16 cellular contexts compared by ENCODE assay signal in the genomic region with DNA sequence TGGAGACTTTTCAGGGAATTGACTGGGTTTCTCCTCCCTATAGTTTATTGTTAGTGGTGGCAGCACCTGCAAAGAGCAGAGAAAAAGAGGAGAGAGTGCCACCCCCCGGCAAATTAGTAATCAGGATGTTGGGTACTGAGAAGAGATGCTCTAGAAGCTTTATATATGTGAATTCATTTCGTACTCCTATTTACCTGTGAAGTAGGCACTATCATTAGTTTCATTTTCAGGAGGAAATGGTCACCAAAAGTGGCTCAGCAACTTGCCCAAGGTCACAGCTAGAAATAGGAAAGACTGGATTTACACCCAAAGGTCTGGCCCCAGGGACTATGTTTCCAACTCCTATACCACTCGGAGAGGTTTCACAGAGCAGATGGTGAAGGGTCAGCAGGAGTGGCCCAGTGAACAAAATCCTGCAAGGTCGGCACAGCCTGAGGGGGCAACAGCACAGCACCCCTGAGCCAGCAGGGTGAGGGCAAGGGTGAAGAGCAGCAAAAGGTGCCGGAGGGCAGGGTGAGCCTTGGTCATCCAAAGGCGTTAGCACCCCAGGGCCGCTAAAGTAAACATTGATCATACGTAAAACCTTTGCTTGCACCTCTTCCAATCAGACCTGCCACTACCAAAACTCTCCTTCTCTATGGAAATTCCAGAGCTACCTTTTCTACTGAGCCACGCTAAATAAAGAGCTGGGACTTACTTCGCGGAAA. TPM values are rescaled to one million over a fixed set of nuclear protein-coding genes. Genes with fewer than 3 reads are reported as not detected.
DNase-seq lines count a peak whose midpoint lies in the region; ATAC-seq and TF ChIP-seq lines count a peak whose summit lies in the region.
"Had no signal": no experiment of that assay in that cellular context is flagged by ENCODE, and none has a peak within 500 bp of the region (broad histone marks: within the 10 kb centered on the region; RNA-seq: fewer than 3 reads in every experiment).

No MANE protein-coding gene starts in this region.

- TF ChIP-seq RAD21 in IMR-90 (IDR thresholded peaks at IDR 0.05; ENCODE audit: low read length) (no peak), neural cell (conservative IDR thresholded peaks at IDR 0.05) (no peak)

- no peak overlapping the region for H3K4ac ChIP-seq in IMR-90 (ENCODE audit: low read depth, low read length)

- H4K8ac ChIP-seq in IMR-90 (ENCODE audit: low read depth in 2 of 2, low read length in 2 of 2) = no peak overlapping the region

- no peak overlapping the region for H3K56ac ChIP-seq in IMR-90 (ENCODE audit: extremely low read depth, insufficient read depth, low read length)

- H3K9me3 ChIP-seq in IMR-90 (ENCODE audit: control insufficient read depth, insufficient read depth, low read length) = no peaks in the 10 kb centered on the region
- no peaks in the 10 kb centered on the region for H3K9me3 ChIP-seq in neural cell (ENCODE audit: low read length)
- H3K9me3 ChIP-seq: right atrium auricular region, tibial nerve had no signal

- no peaks in the 10 kb centered on the region for H3F3A ChIP-seq in neural cell (ENCODE audit: insufficient read depth, low read length, poor library complexity, severe bottlenecking)

- no TSS peak for BruUV-seq in IMR-90 (replicated peaks; lab: Mats Ljungman, UMichigan)

- no peak overlapping the region for H2BK20ac ChIP-seq in IMR-90 (ENCODE audit: low read depth, low read length)

- H3K9ac ChIP-seq in IMR-90 (ENCODE audit: low read depth, low read length) (no peak overlapping the region), neural cell (ENCODE audit: low read length) (no peak overlapping the region)

- peaks cover 21 to 85% of the 10 kb centered on the region in 2 experiments; a peak in 3 of 4 replicates for H3K79me1 ChIP-seq in IMR-90 (ENCODE audit: low read depth in 1 of 2, low read length in 2 of 2)

- no peak overlapping the region for H2AFZ ChIP-seq in IMR-90 (replicated peaks; ENCODE audit: low read length, poor library complexity)
- no peak overlapping the region for H2AFZ ChIP-seq in neural cell (ENCODE audit: low read depth, low read length)

- H3K4me3 Mint-ChIP-seq in central memory CD8-positive, alpha-beta T cell = no peak overlapping the region
- H3K4me3 Mint-ChIP-seq: activated naive CD4-positive, alpha-beta T cell treated with anti-CD3 and anti-CD28 coated beads for 36 hours; B cell had no signal

- H4K20me1 ChIP-seq in IMR-90 (ENCODE audit: insufficient read depth, low read length) = peaks cover 90% of the 10 kb centered on the region
- no peaks in the 10 kb centered on the region for H4K20me1 ChIP-seq in neural cell (ENCODE audit: insufficient read depth)

- no peak overlapping the region for H2BK15ac ChIP-seq in IMR-90 (ENCODE audit: low read depth, low read length)

- H3K4me3 ChIP-seq in IMR-90 (ENCODE audit: insufficient read depth, low read depth, low read length) = no peak overlapping the region
- H3K4me3 ChIP-seq in neural cell (ENCODE audit: low read length) = no peak overlapping the region
- H3K4me3 ChIP-seq in H7 (ENCODE audit: insufficient read depth, low read depth, low read length) = no peak overlapping the region
- H3K4me3 ChIP-seq: right atrium auricular region, tibial nerve had no signal

- no peaks in the 10 kb centered on the region for H3K36me3 ChIP-seq in IMR-90 (ENCODE audit: control insufficient read depth, insufficient read depth, low read length)
- no peaks in the 10 kb centered on the region for H3K36me3 ChIP-seq in neural cell (ENCODE audit: insufficient read depth, low read length)
- H3K36me3 ChIP-seq in H7 (replicated peaks; ENCODE audit: control insufficient read depth, insufficient read depth, low read length) = no peaks in the 10 kb centered on the region
- H3K36me3 ChIP-seq: right atrium auricular region, tibial nerve had no signal

- TF ChIP-seq CTCF in IMR-90 (conservative IDR thresholded peaks at IDR 0.05; ENCODE audit: low read depth, low read length) (no peak), neural cell (IDR thresholded peaks at IDR 0.05; ENCODE audit: poor library complexity, severe bottlenecking) (no peak)

- H3K36me3 Mint-ChIP-seq in central memory CD8-positive, alpha-beta T cell (ENCODE audit: insufficient read depth) = peaks cover 1% of the 10 kb centered on the region

- H3K27me3 ChIP-seq in IMR-90 (ENCODE audit: control insufficient read depth, insufficient read depth, low read length) (no peaks in the 10 kb centered on the region), neural cell (ENCODE audit: insufficient read depth, low read depth, low read length) (no peaks in the 10 kb centered on the region), H7 (ENCODE audit: control insufficient read depth, insufficient read depth, low read length) (no peaks in the 10 kb centered on the region)
- H3K27me3 ChIP-seq: right atrium auricular region, tibial nerve had no signal

- TF ChIP-seq POLR2A in IMR-90 (IDR thresholded peaks at IDR 0.05; ENCODE audit: low read depth, low read length) = no peak

- no peak overlapping the region for H4K91ac ChIP-seq in IMR-90 (ENCODE audit: insufficient read depth, low read depth, low read length)

- no peaks in the 10 kb centered on the region for H3K27me3 Mint-ChIP-seq in central memory CD8-positive, alpha-beta T cell
- H3K27me3 Mint-ChIP-seq: B cell had no signal

- peak overlapping the region; percentile 45 for H3K27ac Mint-ChIP-seq in central memory CD8-positive, alpha-beta T cell (ENCODE audit: low read depth)
- H3K27ac Mint-ChIP-seq: activated naive CD4-positive, alpha-beta T cell treated with anti-CD3 and anti-CD28 coated beads for 36 hours; B cell had no signal

- H3K23ac ChIP-seq in IMR-90 (ENCODE audit: low read depth, low read length) = no peak overlapping the region

- in situ Hi-C loops in IMR-90 (cut with MboI; ENCODE audit: low sequenced_read_pairs) = no loop called here

- CTCF ChIA-PET in IMR-90 (lab: Yijun Ruan, JAX) = no interaction called here

- H3K9me1 ChIP-seq in IMR-90 (ENCODE audit: insufficient read depth, low read length) = peaks cover 28% of the 10 kb centered on the region

- H2AK9ac ChIP-seq in IMR-90 (replicated peaks; ENCODE audit: low read depth, low read length, poor library complexity) = no peak overlapping the region

- intact Hi-C loops in IMR-90 (cut with micrococcal nuclease) = no loop called here

- H3K27ac ChIP-seq in IMR-90 (ENCODE audit: insufficient read depth, low read length) (no peak overlapping the region), neural cell (ENCODE audit: low read length) (peak overlapping the region; percentile 71)
- H3K27ac ChIP-seq: right atrium auricular region had no signal

- no peak overlapping the region for H3K18ac ChIP-seq in IMR-90 (ENCODE audit: low read depth, low read length)

- DNase-seq in IMR-90 = no peak
- no peak for DNase-seq in central memory CD8-positive, alpha-beta T cell (ENCODE audit: low spot score in 2 of 2)
- DNase-seq in NCI-H2196 (lab: John Stamatoyannopoulos, UW; ENCODE audit: unreplicated experiment) = no peak
- no peak for DNase-seq in NCI-H128 (lab: John Stamatoyannopoulos, UW; ENCODE audit: unreplicated experiment)
- no peak for DNase-seq in H7
- DNase-seq: activated naive CD4-positive, alpha-beta T cell treated with anti-CD3 and anti-CD28 coated beads for 36 hours; central memory CD4-positive, alpha-beta T cell; DMS79; NCI-H345; stimulated activated CD4-positive, alpha-beta T cell treated with anti-CD3 and anti-CD28 coated beads, Interleukin-2, amount 100 ng/mL, for 24 hours had no signal

- H3K14ac ChIP-seq in IMR-90 (replicated peaks; ENCODE audit: low read depth, low read length) = no peak overlapping the region; the same call in 1 of the 2 replicates

- ATAC-seq in GM18511 (IDR thresholded peaks at IDR 0.05; ENCODE audit: unreplicated experiment) (peak; percentile 61), IMR-90 (ENCODE audit: low read depth) (no peak), HG03520 (IDR thresholded peaks at IDR 0.05; ENCODE audit: unreplicated experiment) (no peak)
- no peak for ATAC-seq in central memory CD8-positive, alpha-beta T cell (replicated peaks; ENCODE audit: extremely low read depth, poor library complexity, severe bottlenecking)

- POLR2A ChIA-PET in IMR-90 (lab: Charles Lee; ENCODE audit: unreplicated experiment) = no interaction called here

- H3K79me2 ChIP-seq in neural cell (replicated peaks; ENCODE audit: insufficient read depth, low read length) = peaks cover 71% of the 10 kb centered on the region

- H2BK120ac ChIP-seq in IMR-90 (ENCODE audit: low read depth, low read length) = no peak overlapping the region

- 0 out of 2 replicates have a peak overlapping the region, but pooled peaks have one; percentile 19 for H2AK5ac ChIP-seq in IMR-90 (ENCODE audit: low read depth, low read length)

- no peaks in the 10 kb centered on the region for H3K9me3 Mint-ChIP-seq in central memory CD8-positive, alpha-beta T cell
- H3K9me3 Mint-ChIP-seq: activated naive CD4-positive, alpha-beta T cell treated with anti-CD3 and anti-CD28 coated beads for 36 hours had no signal

- no peaks in the 10 kb centered on the region for H3K9me2 ChIP-seq in neural cell (ENCODE audit: insufficient read depth, low read length)

- TF ChIP-seq EP300 in neural cell (conservative IDR thresholded peaks at IDR 0.05; ENCODE audit: poor library complexity, severe bottlenecking) = no peak

- H3K4me2 ChIP-seq in IMR-90 (ENCODE audit: low read depth, low read length) = no peak overlapping the region
- H3K4me2 ChIP-seq in neural cell (ENCODE audit: low read length) = no peak overlapping the region

- peaks cover 20% of the 10 kb centered on the region for H3K4me1 ChIP-seq in IMR-90 (ENCODE audit: control insufficient read depth, insufficient read depth, low read length)

- dilution Hi-C loops in IMR-90 (cut with HindIII; ENCODE audit: low sequenced_read_pairs, unreplicated experiment) = no loop called here

- H3K4me1 Mint-ChIP-seq in central memory CD8-positive, alpha-beta T cell = peaks cover 78% of the 10 kb centered on the region

- H2BK5ac ChIP-seq in IMR-90 (ENCODE audit: low read depth, low read length, poor library complexity, severe bottlenecking) = no peak overlapping the region

- H4K5ac ChIP-seq in IMR-90 (ENCODE audit: low read depth, low read length) = no peak overlapping the region

- 96% methylated on average over 4 of the region's 11 CpGs; no CpG with 5 or more reads in 1 of the 2 experiments for WGBS in IMR-90 (ENCODE audit: extremely low coverage in 2 of 2, insufficient read length in 1 of 2), 2 experiments

TF ChIP-seq in IMR-90, 13 proteins besides CTCF, POLR2A, EP300 and RAD21 (continues in another document):
- TF ChIP-seq RCOR1 (IDR thresholded peaks at IDR 0.05; ENCODE audit: insufficient replicate concordance, low read length) = no peak
- no peak for TF ChIP-seq NFE2L2 (IDR thresholded peaks at IDR 0.05; ENCODE audit: low read depth, low read length)

TF ChIP-seq in neural cell, 6 proteins besides CTCF, POLR2A, EP300 and RAD21 (continues in another document):
- no peak for TF ChIP-seq MXI1 (conservative IDR thresholded peaks at IDR 0.05; ENCODE audit: poor library complexity, severe bottlenecking)

RNA-seq across cellular contexts. Expression of a gene that starts 23.6 kb away (rescaled TPM):
- total RNA-seq in IMR-90 (2012; rRNA removed) = 26.2 and 34.2 TPM in 2 replicates
- polyA plus RNA-seq in IMR-90 (2012; rRNA removed) (35.4 and 45.8 TPM in 2 replicates), neural cell (102 and 113 TPM in 2 replicates)
- polyA plus RNA-seq in IMR-90 (2012; cell fraction: cytosol; rRNA removed) = 36.0 and 50.5 TPM in 2 replicates
- polyA plus RNA-seq in IMR-90 (2012; cell fraction: nucleus; rRNA removed; ENCODE audit: low replicate concordance) = 72.1 and 93.1 TPM in 2 replicates
- polyA minus RNA-seq in neural cell = 117 and 230 TPM in 2 replicates
- total RNA-seq in H7 (2014; rRNA removed; shearing (Covaris generic)) = 44.2 and 49.7 TPM in 2 replicates
